15 cellular contexts compared by ENCODE assay signal in the genomic region with DNA sequence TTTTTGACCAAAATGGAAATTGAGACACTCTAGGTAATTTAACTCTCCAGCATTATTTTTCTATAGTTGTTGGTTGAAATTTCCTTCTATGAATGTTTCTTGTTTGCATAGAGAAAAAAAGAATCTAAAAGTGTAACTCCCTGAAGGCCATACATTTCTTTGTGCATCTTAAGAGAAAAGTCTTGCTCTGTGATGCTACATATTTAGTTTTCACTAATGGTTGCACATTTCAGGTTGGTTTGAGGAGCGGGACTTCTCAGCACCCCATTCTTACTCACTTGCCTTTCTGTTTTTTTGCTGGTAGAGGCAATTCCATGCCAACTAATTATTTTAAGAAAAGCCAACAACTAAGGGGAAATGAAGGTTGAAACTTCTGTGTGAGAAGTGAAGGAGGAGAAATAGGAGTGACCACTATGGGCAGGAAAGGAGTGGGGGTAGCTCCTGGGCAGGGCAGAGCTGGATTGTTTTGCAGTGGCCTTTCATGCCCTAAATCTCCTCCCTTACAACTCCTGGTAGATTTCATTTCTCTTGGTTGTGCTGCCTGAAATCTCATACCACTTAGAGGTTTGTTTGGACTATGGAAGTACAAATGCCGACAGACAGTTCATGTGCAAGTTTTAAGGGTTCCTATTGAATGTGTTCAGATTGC.
DNase-seq lines count a peak whose midpoint lies in the region; ATAC-seq, FAIRE-seq and TF ChIP-seq lines count a peak whose summit lies in the region.
"Had no signal": no experiment of that assay in that cellular context is flagged by ENCODE, and none has a peak within 500 bp of the region (broad histone marks: within the 10 kb centered on the region; RNA-seq: fewer than 3 reads in every experiment).

No MANE protein-coding gene starts in this region.

- peaks cover 67% of the 10 kb centered on the region for H3K79me2 ChIP-seq in GM12878 (ENCODE audit: control insufficient read depth, insufficient read depth, low read length)

- WGBS in GM12878 (ENCODE audit: insufficient coverage, insufficient replicate concordance, low lambda C conversion rate, missing lambda C conversion rate) = 45% methylated on average over 2 of the region's 2 CpGs
- WGBS in lung, 2 donors = 58 to 65% methylated on average over 2 of the region's 2 CpGs

- H3K4me3 ChIP-seq in GM12878 = peak overlapping the region; percentile 63; the same call in 1 of the 2 replicates
- H3K4me3 ChIP-seq in lung = no peak overlapping the region
- peak overlapping the region in 4 of 5 donors; percentile 23 to 50 (median 38) for H3K4me3 ChIP-seq in subcutaneous abdominal adipose tissue (ENCODE audit: low read depth in 1 of 5, low read length in 5 of 5)
- H3K4me3 ChIP-seq: prostate gland had no signal

- H2AFZ ChIP-seq in GM12878 (ENCODE audit: control insufficient read depth, low read depth, low read length) = no peak overlapping the region; the same call in 1 of the 2 replicates

- H3K36me3 ChIP-seq in GM12878 (ENCODE audit: control insufficient read depth in 2 of 2, insufficient read depth in 2 of 2, low read length in 1 of 2) = no peaks in the 10 kb centered on the region
- no peaks in the 10 kb centered on the region for H3K36me3 ChIP-seq in lung (ENCODE audit: control insufficient read depth in 2 of 2, insufficient read depth in 2 of 2, low read length in 2 of 2)
- H3K36me3 ChIP-seq in subcutaneous abdominal adipose tissue (ENCODE audit: control insufficient read depth in 5 of 5, insufficient read depth in 5 of 5, low read length in 5 of 5) = no peaks in the 10 kb centered on the region
- H3K36me3 ChIP-seq: prostate gland had no signal

- SMC1A ChIA-PET in GM12878 (lab: Charles Lee; ENCODE audit: uncharacterized antibody, unreplicated experiment) = interaction anchor here (1.2 to 6.4 kb wide), 9 partner anchors 20 to 329 kb away, joined by 3 to 69 read pairs (median 6); no protein-coding TSS in a partner anchor

- no TSS peak for BruUV-seq in GM12878 (replicated peaks; lab: Mats Ljungman, UMichigan)

- H4K20me1 ChIP-seq in GM12878 (ENCODE audit: control insufficient read depth, insufficient read depth) = no peaks in the 10 kb centered on the region

- CTCF ChIA-PET in GM12878 (lab: Yijun Ruan, JAX) = interaction anchor here (1.2 to 4.5 kb wide), 6 partner anchors 23 to 328 kb away, joined by 3 to 54 read pairs (median 10); no protein-coding TSS in a partner anchor

- RAD21 ChIA-PET in GM12878 (lab: Charles Lee; ENCODE audit: unreplicated experiment) = interaction anchor here (1.1 to 4.1 kb wide), 7 partner anchors 8 to 509 kb away, joined by 3 to 51 read pairs (median 5); no protein-coding TSS in a partner anchor

- H3K27ac ChIP-seq in GM12878 (ENCODE audit: control insufficient read depth, insufficient read depth) (peak overlapping the region; percentile 69), lung (ENCODE audit: low read depth in 1 of 2, low read length in 1 of 2) (peak overlapping the region; percentile 4 to 68), subcutaneous abdominal adipose tissue (ENCODE audit: low read depth, low read length) (peak overlapping the region; percentile 54)
- H3K27ac ChIP-seq: prostate gland had no signal

- POLR2A ChIA-PET in GM12878 (lab: Charles Lee) = no interaction called here

- in situ Hi-C loops in GM12878 (cut with MboI) = loop anchor here (5.0 kb wide), 1 partner anchor 322 kb away; no protein-coding TSS in a partner anchor

- ATAC-seq in GM12878 (no peak), lung (ENCODE audit: insufficient read depth, low FRiP score) (no peak)
- ATAC-seq: CD8-positive, alpha-beta T cell had no signal

- H3K4me1 ChIP-seq in GM12878 (ENCODE audit: control insufficient read depth, insufficient read depth, low read length) (peaks cover 38% of the 10 kb centered on the region), lung (ENCODE audit: control insufficient read depth in 2 of 2, insufficient read depth in 2 of 2, low read length in 2 of 2) (peaks cover 10 to 16% of the 10 kb centered on the region in 2 donors), subcutaneous abdominal adipose tissue (ENCODE audit: control insufficient read depth in 5 of 5, insufficient read depth in 5 of 5, low read length in 5 of 5) (peaks cover 6 to 51% (median 34%) of the 10 kb centered on the region in 5 donors)
- H3K4me1 ChIP-seq: prostate gland had no signal

- FAIRE-seq in GM18507 (lab: Jason Lieb, UNC) = peak; percentile 35
- no peak for FAIRE-seq in GM12878 (lab: Jason Lieb, UNC)

- H3K9ac ChIP-seq in GM12878 (ENCODE audit: control insufficient read depth, insufficient read depth, low read length) = peak overlapping the region; percentile 1; the same call in 1 of the 2 replicates
- H3K9ac ChIP-seq in subcutaneous abdominal adipose tissue (ENCODE audit: low read length in 5 of 5) = peak overlapping the region in 1 of 5 donors; percentile 21

- TF ChIP-seq EP300 in GM12878 (IDR thresholded peaks at IDR 0.05; ENCODE audit: borderline replicate concordance in 1 of 2, control insufficient read depth in 1 of 2, low read depth in 2 of 2, low read length in 2 of 2) = no peak

- H3K9me3 ChIP-seq in GM12878 (replicated peaks; ENCODE audit: control insufficient read depth, insufficient read depth, low read length) (no peaks in the 10 kb centered on the region), lung (ENCODE audit: control insufficient read depth in 2 of 2, insufficient read depth in 1 of 2, low read length in 1 of 2) (no peaks in the 10 kb centered on the region), subcutaneous abdominal adipose tissue (ENCODE audit: control insufficient read depth in 5 of 5, low read length in 5 of 5) (no peaks in the 10 kb centered on the region)
- H3K9me3 ChIP-seq: prostate gland had no signal

- DNase-seq in GM18507 (ENCODE audit: extremely low spot score, insufficient read length, low read depth) (no peak), GM12878 (ENCODE audit: low read depth, low spot score) (no peak), lung (ENCODE audit: low spot score) (no peak), anterior cingulate cortex (lab: John Stamatoyannopoulos, UW) (no peak), NCI-H1436 (lab: John Stamatoyannopoulos, UW) (no peak), activated gamma-delta T cell (lab: John Stamatoyannopoulos, UW) (no peak), erythroblast (lab: John Stamatoyannopoulos, UW) (no peak)
- DNase-seq: amniotic stem cell; CD8-positive, alpha-beta T cell; effector CD4-positive, alpha-beta T cell; NCI-H2081 treated with DMSO at 0.1 percent for 48 hours; stimulated activated CD4-positive, alpha-beta T cell treated with anti-CD3 and anti-CD28 coated beads, Interleukin-4, amount 100 ng/mL, for 24 hours; stimulated activated naive CD4-positive, alpha-beta T cell treated with Interleukin-2 at 50 U/mL for 16 hours had no signal

- H3K27me3 ChIP-seq in GM12878 (replicated peaks in 1 of 2; ENCODE audit: control insufficient read depth in 2 of 2, insufficient read depth in 2 of 2, low read length in 1 of 2) (no peaks in the 10 kb centered on the region), lung (ENCODE audit: control insufficient read depth, insufficient read depth) (no peaks in the 10 kb centered on the region), subcutaneous abdominal adipose tissue (ENCODE audit: control insufficient read depth in 5 of 5, insufficient read depth in 4 of 5, low read length in 5 of 5) (no peaks in the 10 kb centered on the region)

- intact Hi-C loops in GM12878 (cut with micrococcal nuclease; ENCODE audit: unreplicated experiment) = loop anchor here (5.0 to 10.0 kb wide), 2 partner anchors 265 to 452 kb away; no protein-coding TSS in a partner anchor

- no peak for TF ChIP-seq RAD21 in GM12878 (IDR thresholded peaks at IDR 0.05; ENCODE audit: insufficient read depth, low read depth, low read length)

- TF ChIP-seq POLR2A in GM12878 (IDR thresholded peaks at IDR 0.05; ENCODE audit: low read depth, low read length) (no peak), erythroblast (IDR thresholded peaks at IDR 0.05; ENCODE audit: low read length) (no peak)

- H3K4me2 ChIP-seq in GM12878 (ENCODE audit: control insufficient read depth, insufficient read depth) = peak overlapping the region; percentile 81

- TF ChIP-seq CTCF in GM12878 (IDR thresholded peaks at IDR 0.05 in 2 of 3, conservative IDR thresholded peaks at IDR 0.05 in 1 of 3; ENCODE audit: control insufficient read depth in 2 of 3, extremely low read depth in 1 of 3, insufficient read depth in 1 of 3, low read depth in 3 of 3, low read length in 3 of 3) (no peak), lung (IDR thresholded peaks at IDR 0.05; ENCODE audit: control extremely low read depth, extremely low read depth) (no peak)

TF ChIP-seq in GM12878, 131 proteins besides CTCF, POLR2A, EP300 and RAD21 (continues in another document):
- TF ChIP-seq, protein P1, sequence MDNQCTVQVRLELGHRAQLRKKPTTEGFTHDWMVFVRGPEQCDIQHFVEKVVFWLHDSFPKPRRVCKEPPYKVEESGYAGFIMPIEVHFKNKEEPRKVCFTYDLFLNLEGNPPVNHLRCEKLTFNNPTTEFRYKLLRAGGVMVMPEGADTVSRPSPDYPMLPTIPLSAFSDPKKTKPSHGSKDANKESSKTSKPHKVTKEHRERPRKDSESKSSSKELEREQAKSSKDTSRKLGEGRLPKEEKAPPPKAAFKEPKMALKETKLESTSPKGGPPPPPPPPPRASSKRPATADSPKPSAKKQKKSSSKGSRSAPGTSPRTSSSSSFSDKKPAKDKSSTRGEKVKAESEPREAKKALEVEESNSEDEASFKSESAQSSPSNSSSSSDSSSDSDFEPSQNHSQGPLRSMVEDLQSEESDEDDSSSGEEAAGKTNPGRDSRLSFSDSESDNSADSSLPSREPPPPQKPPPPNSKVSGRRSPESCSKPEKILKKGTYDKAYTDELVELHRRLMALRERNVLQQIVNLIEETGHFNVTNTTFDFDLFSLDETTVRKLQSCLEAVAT (IDR thresholded peaks at IDR 0.05) = no peak
- TF ChIP-seq NFYA (IDR thresholded peaks at IDR 0.05; ENCODE audit: borderline replicate concordance, low read depth, low read length) (no peak), NR2C1 (IDR thresholded peaks at IDR 0.05) (no peak)
